In the genomic region with DNA sequence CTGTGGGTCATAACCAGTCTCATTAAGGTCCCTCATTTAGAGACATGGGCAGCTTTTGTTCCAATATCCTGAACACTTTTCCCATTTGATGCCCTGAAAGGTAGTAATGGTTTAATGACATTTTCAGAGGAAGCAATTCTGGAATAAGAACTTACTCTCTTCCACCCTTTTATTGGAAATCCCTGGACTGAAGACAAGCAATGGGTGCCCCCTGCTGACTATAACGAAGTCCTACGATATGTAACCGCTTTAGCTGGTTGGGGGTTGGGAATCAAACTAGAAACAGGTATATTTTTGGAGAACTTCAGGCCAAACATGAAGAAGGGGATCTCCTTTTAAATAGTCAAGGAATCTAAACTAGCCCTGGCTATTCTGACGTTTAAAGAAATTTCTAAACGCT, we compare ENCODE assay signal across 1 cellular context.
TF ChIP-seq lines count a peak whose summit lies in the region.

No MANE protein-coding gene starts in this region.

TF ChIP-seq in liver, 16 proteins besides CTCF, POLR2A, EP300 and RAD21 (continued from another document):
- TF ChIP-seq, protein P1, sequence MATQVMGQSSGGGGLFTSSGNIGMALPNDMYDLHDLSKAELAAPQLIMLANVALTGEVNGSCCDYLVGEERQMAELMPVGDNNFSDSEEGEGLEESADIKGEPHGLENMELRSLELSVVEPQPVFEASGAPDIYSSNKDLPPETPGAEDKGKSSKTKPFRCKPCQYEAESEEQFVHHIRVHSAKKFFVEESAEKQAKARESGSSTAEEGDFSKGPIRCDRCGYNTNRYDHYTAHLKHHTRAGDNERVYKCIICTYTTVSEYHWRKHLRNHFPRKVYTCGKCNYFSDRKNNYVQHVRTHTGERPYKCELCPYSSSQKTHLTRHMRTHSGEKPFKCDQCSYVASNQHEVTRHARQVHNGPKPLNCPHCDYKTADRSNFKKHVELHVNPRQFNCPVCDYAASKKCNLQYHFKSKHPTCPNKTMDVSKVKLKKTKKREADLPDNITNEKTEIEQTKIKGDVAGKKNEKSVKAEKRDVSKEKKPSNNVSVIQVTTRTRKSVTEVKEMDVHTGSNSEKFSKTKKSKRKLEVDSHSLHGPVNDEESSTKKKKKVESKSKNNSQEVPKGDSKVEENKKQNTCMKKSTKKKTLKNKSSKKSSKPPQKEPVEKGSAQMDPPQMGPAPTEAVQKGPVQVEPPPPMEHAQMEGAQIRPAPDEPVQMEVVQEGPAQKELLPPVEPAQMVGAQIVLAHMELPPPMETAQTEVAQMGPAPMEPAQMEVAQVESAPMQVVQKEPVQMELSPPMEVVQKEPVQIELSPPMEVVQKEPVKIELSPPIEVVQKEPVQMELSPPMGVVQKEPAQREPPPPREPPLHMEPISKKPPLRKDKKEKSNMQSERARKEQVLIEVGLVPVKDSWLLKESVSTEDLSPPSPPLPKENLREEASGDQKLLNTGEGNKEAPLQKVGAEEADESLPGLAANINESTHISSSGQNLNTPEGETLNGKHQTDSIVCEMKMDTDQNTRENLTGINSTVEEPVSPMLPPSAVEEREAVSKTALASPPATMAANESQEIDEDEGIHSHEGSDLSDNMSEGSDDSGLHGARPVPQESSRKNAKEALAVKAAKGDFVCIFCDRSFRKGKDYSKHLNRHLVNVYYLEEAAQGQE (IDR thresholded peaks at IDR 0.05) = no peak
- TF ChIP-seq EGR1 (IDR thresholded peaks at IDR 0.05; ENCODE audit: low read depth in 2 of 2) = no peak
- no peak for TF ChIP-seq SP1 (IDR thresholded peaks at IDR 0.05)
- TF ChIP-seq, protein P2, sequence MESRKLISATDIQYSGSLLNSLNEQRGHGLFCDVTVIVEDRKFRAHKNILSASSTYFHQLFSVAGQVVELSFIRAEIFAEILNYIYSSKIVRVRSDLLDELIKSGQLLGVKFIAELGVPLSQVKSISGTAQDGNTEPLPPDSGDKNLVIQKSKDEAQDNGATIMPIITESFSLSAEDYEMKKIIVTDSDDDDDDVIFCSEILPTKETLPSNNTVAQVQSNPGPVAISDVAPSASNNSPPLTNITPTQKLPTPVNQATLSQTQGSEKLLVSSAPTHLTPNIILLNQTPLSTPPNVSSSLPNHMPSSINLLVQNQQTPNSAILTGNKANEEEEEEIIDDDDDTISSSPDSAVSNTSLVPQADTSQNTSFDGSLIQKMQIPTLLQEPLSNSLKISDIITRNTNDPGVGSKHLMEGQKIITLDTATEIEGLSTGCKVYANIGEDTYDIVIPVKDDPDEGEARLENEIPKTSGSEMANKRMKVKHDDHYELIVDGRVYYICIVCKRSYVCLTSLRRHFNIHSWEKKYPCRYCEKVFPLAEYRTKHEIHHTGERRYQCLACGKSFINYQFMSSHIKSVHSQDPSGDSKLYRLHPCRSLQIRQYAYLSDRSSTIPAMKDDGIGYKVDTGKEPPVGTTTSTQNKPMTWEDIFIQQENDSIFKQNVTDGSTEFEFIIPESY (IDR thresholded peaks at IDR 0.05) = no peak
- TF ChIP-seq, protein P3, sequence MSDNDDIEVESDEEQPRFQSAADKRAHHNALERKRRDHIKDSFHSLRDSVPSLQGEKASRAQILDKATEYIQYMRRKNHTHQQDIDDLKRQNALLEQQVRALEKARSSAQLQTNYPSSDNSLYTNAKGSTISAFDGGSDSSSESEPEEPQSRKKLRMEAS (IDR thresholded peaks at IDR 0.05) = no peak
- TF ChIP-seq RXRA (IDR thresholded peaks at IDR 0.05) = no peak
- no peak for TF ChIP-seq TAF1 (conservative IDR thresholded peaks at IDR 0.05)
- no peak for TF ChIP-seq FOXA2 (IDR thresholded peaks at IDR 0.05)
